ENCODE assay signal across 1 cellular context in genomic region chr9:127898433-127899199, GRCh38.
TF ChIP-seq lines count a peak whose summit lies in the region.

No MANE protein-coding gene starts in this region.

TF ChIP-seq in K562, 482 proteins besides CTCF, POLR2A, EP300 and RAD21 (continued from another document and continues in another):
- TF ChIP-seq FOXA3 (CRISPR knock-in tag; conservative IDR thresholded peaks at IDR 0.05 in 1 of 2, IDR thresholded peaks at IDR 0.05 in 1 of 2) (peak in 1 of 2 experiments; percentile 56; a peak in 1 of 4 replicates), FOXP1 (CRISPR knock-in tag; IDR thresholded peaks at IDR 0.05) (peak; percentile 72), MTA3 (IDR thresholded peaks at IDR 0.05; ENCODE audit: borderline replicate concordance) (0 out of 2 replicates have a peak, but pooled peaks have one; percentile 58), MAX (CRISPR knock-in tag; IDR thresholded peaks at IDR 0.05) (peak; percentile 40; the same call in 1 of the 2 replicates), MTA2 (IDR thresholded peaks at IDR 0.05; ENCODE audit: low read depth) (no peak), RBM15 (IDR thresholded peaks at IDR 0.05; ENCODE audit: insufficient read depth, low read length) (no peak), XRCC3 (IDR thresholded peaks at IDR 0.05) (no peak), ADNP (tag; IDR thresholded peaks at IDR 0.05) (peak; percentile 77), U2AF2 (optimal IDR thresholded peaks at IDR 0.05; ENCODE audit: low read depth, low read length) (no peak), KAT7 (CRISPR knock-in tag; IDR thresholded peaks at IDR 0.05; ENCODE audit: borderline replicate concordance) (peak; percentile 54; the same call in 1 of the 2 replicates), SMARCA5 (IDR thresholded peaks at IDR 0.05) (peak; percentile 89), BACH1 (tag; IDR thresholded peaks at IDR 0.05) (no peak), SREBF2 (CRISPR knock-in tag; IDR thresholded peaks at IDR 0.05) (no peak), ZC3H4 (CRISPR knock-in tag; IDR thresholded peaks at IDR 0.05; ENCODE audit: borderline replicate concordance) (no peak), YY1 (IDR thresholded peaks at IDR 0.05; ENCODE audit: borderline replicate concordance in 1 of 3, control insufficient read depth in 1 of 3, extremely low read depth in 1 of 3, insufficient read depth in 3 of 3, insufficient read length in 1 of 3, insufficient replicate concordance in 2 of 3, low read depth in 1 of 3, low read length in 2 of 3) (peak in 1 of 3 experiments; percentile 28), FOXM1 (IDR thresholded peaks at IDR 0.05; ENCODE audit: low read depth) (0 out of 2 replicates have a peak, but pooled peaks have one; percentile 18), FOXM1 (CRISPR knock-in tag; IDR thresholded peaks at IDR 0.05; ENCODE audit: low read depth) (no peak), MBD2 (IDR thresholded peaks at IDR 0.05; ENCODE audit: borderline replicate concordance, low read depth) (peak; percentile 48; the same call in 1 of the 2 replicates), STAT5B (CRISPR knock-in tag; IDR thresholded peaks at IDR 0.05) (no peak), GATAD2A (IDR thresholded peaks at IDR 0.05) (peak; percentile 70; the same call in 1 of the 2 replicates), ELF4 (CRISPR knock-in tag; IDR thresholded peaks at IDR 0.05) (no peak), NCOR1 (IDR thresholded peaks at IDR 0.05) (no peak), GABPB1 (CRISPR knock-in tag; IDR thresholded peaks at IDR 0.05) (peak; percentile 37; the same call in 1 of the 2 replicates), PTBP1 (IDR thresholded peaks at IDR 0.05; ENCODE audit: low read depth, low read length) (peak; percentile 90), TEAD4 (IDR thresholded peaks at IDR 0.05; ENCODE audit: low read length) (no peak), TEAD4 (CRISPR knock-in tag; IDR thresholded peaks at IDR 0.05; ENCODE audit: borderline replicate concordance) (no peak), CBX3 (IDR thresholded peaks at IDR 0.05; ENCODE audit: borderline replicate concordance in 1 of 2, low read length in 2 of 2) (peak in 1 of 2 experiments; percentile 68; a peak in 1 of 3 replicates), CBX8 (IDR thresholded peaks at IDR 0.05; ENCODE audit: borderline replicate concordance, extremely low read depth, low read depth, low read length, poor library complexity, severe bottlenecking) (no peak), RBM25 (IDR thresholded peaks at IDR 0.05; ENCODE audit: low read depth, low read length, severe bottlenecking) (peak; percentile 94), SNIP1 (IDR thresholded peaks at IDR 0.05; ENCODE audit: low read depth) (no peak), NBN (IDR thresholded peaks at IDR 0.05; ENCODE audit: low read depth) (peak; percentile 39; the same call in 1 of the 2 replicates), PCBP1 (IDR thresholded peaks at IDR 0.05; ENCODE audit: low read depth, low read length, poor library complexity, severe bottlenecking) (peak; percentile 81), ZNF3 (CRISPR knock-in tag; IDR thresholded peaks at IDR 0.05) (no peak), RB1 (IDR thresholded peaks at IDR 0.05; ENCODE audit: low read depth) (0 out of 2 replicates have a peak, but pooled peaks have one; percentile 10), HDAC2 (IDR thresholded peaks at IDR 0.05) (peak; percentile 89), ZNF518B (CRISPR knock-in tag; IDR thresholded peaks at IDR 0.05) (no peak), CUX1 (CRISPR knock-in tag; IDR thresholded peaks at IDR 0.05) (no peak), ZNF639 (CRISPR knock-in tag; conservative IDR thresholded peaks at IDR 0.05 in 1 of 2, IDR thresholded peaks at IDR 0.05 in 1 of 2) (no peak), XRCC5 (IDR thresholded peaks at IDR 0.05; ENCODE audit: low read depth, low read length) (no peak), PKNOX1 (IDR thresholded peaks at IDR 0.05) (peak; percentile 15; the same call in 1 of the 2 replicates), BCOR (IDR thresholded peaks at IDR 0.05) (peak; percentile 99), UBTF (IDR thresholded peaks at IDR 0.05; ENCODE audit: borderline replicate concordance in 1 of 2, low read depth in 2 of 2, low read length in 2 of 2) (peak in 1 of 2 experiments; percentile 60; a peak in 1 of 4 replicates), JUN (IDR thresholded peaks at IDR 0.05; ENCODE audit: borderline replicate concordance, low read depth, low read length) (no peak), JUN (CRISPR knock-in tag; IDR thresholded peaks at IDR 0.05; ENCODE audit: borderline replicate concordance) (peak; percentile 51; the same call in 1 of the 2 replicates), CREB3L1 (IDR thresholded peaks at IDR 0.05; ENCODE audit: borderline replicate concordance, low read depth) (0 out of 2 replicates have a peak, but pooled peaks have one; percentile 19), JUND (IDR thresholded peaks at IDR 0.05; ENCODE audit: borderline replicate concordance, low read depth, low read length) (no peak), JUND (tag; IDR thresholded peaks at IDR 0.05; ENCODE audit: borderline replicate concordance, low read depth, low read length) (no peak), CREB5 (CRISPR knock-in tag; IDR thresholded peaks at IDR 0.05) (no peak), PHF20 (IDR thresholded peaks at IDR 0.05; ENCODE audit: partially characterized antibody) (peak; percentile 69), SMARCA4 (IDR thresholded peaks at IDR 0.05) (no peak), FIP1L1 (IDR thresholded peaks at IDR 0.05; ENCODE audit: low read depth, low read length, poor library complexity, severe bottlenecking) (peak; percentile 89), ZNF12 (CRISPR knock-in tag; IDR thresholded peaks at IDR 0.05) (peak; percentile 92), RUNX1 (IDR thresholded peaks at IDR 0.05; ENCODE audit: low read depth) (no peak)
